Comparison of ENCODE assay signal across 10 cellular contexts in the genomic region with DNA sequence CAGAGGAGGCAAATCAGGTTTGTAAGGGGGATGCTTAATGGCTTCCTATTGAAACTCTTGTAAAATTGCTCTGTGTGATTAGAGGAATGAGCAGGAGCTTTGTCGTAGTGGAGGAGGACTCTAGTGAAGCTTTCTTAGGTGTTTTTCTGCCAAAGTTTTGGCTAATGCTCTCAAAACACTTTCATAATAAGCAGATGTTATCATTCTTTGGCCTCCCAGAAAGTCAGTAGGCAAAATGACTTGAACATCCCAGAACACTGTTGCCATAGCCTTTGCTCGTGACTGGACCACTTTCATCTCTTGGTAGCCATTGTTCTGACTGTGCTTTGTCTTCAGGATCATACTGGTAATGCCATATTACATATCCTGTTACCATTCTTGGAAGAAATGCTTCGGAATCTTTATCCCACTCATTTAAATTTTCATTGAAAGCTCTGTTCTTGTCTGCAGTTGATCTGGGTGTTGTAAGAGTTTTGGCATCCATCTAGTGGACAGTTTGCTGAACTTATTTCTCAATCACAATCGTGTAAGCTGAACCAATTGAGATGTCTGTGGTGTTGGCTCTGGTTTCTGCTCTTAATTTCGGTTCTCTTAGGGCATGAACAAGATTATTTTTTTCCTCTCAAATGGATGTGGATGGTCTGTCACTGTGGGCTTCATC.
DNase-seq lines count a peak whose midpoint lies in the region; ATAC-seq and TF ChIP-seq lines count a peak whose summit lies in the region.
"Had no signal": no experiment of that assay in that cellular context is flagged by ENCODE, and none has a peak within 500 bp of the region (broad histone marks: within the 10 kb centered on the region; RNA-seq: fewer than 3 reads in every experiment).

No MANE protein-coding gene starts in this region.

- WGBS in GM23248 (ENCODE audit: low coverage in 1 of 2, low lambda C conversion rate in 2 of 2, missing lambda C conversion rate in 2 of 2), 2 experiments: 12 to 17% methylated on average over 5 of the region's 5 CpGs
- 25% methylated on average over 5 of the region's 5 CpGs for WGBS in right lobe of liver (ENCODE audit: insufficient coverage, low coverage, low lambda C conversion rate, missing lambda C conversion rate)

- H2AFZ ChIP-seq in GM23248: no peak overlapping the region

- peaks cover 4% of the 10 kb centered on the region; the same call in 1 of the 2 replicates for H3K4me1 ChIP-seq in BE2C
- no peaks in the 10 kb centered on the region for H3K4me1 ChIP-seq in GM23248 (ENCODE audit: insufficient read depth)
- H3K4me1 ChIP-seq in adipocyte (ENCODE audit: control insufficient read depth, insufficient read depth, low read length): peaks cover 22% of the 10 kb centered on the region
- H3K4me1 ChIP-seq in right lobe of liver: peaks cover 0 to 42% (median 6%) of the 10 kb centered on the region in 4 donors

- no peaks in the 10 kb centered on the region for H3K27me3 Mint-ChIP-seq in activated T-helper 17 cell treated with anti-CD3 and anti-CD28 coated beads, Interleukin-2, amount 50 U/mL, for 72 hours

- in situ Hi-C loops in GM23248 (cut with MboI): no loop called here

- H3K4me1 Mint-ChIP-seq in activated T-helper 17 cell treated with anti-CD3 and anti-CD28 coated beads, Interleukin-2, amount 50 U/mL, for 72 hours: no peaks in the 10 kb centered on the region

- no peaks in the 10 kb centered on the region for H3K9me2 ChIP-seq in GM23248 (ENCODE audit: insufficient read depth)

- H3K36me3 ChIP-seq in BE2C (no peaks in the 10 kb centered on the region), GM23248 (ENCODE audit: low read depth) (peaks cover 7% of the 10 kb centered on the region; the same call in 1 of the 2 replicates), adipocyte (ENCODE audit: control insufficient read depth, insufficient read depth, low read length, severe bottlenecking) (no peaks in the 10 kb centered on the region), right lobe of liver (no peaks in the 10 kb centered on the region)

- H3K9ac ChIP-seq in GM23248 (no peak overlapping the region), adipocyte (ENCODE audit: low read length) (no peak overlapping the region)

- H3K27ac Mint-ChIP-seq in activated T-helper 17 cell treated with anti-CD3 and anti-CD28 coated beads, Interleukin-2, amount 50 U/mL, for 72 hours: no peak overlapping the region

- H3K9me3 Mint-ChIP-seq in activated T-helper 17 cell treated with anti-CD3 and anti-CD28 coated beads, Interleukin-2, amount 50 U/mL, for 72 hours: peaks cover 8% of the 10 kb centered on the region

- H3K9me3 ChIP-seq in BE2C (no peaks in the 10 kb centered on the region; the same call in 1 of the 2 replicates), GM23248 (ENCODE audit: low read depth) (no peaks in the 10 kb centered on the region), adipocyte (ENCODE audit: control insufficient read depth, low read length) (peaks cover 12% of the 10 kb centered on the region), right lobe of liver (peaks cover 0 to 5% (median 0%) of the 10 kb centered on the region in 4 donors)

- H3K27me3 ChIP-seq in BE2C (no peaks in the 10 kb centered on the region), GM23248 (replicated peaks; ENCODE audit: insufficient read depth) (no peaks in the 10 kb centered on the region), adipocyte (replicated peaks; ENCODE audit: control insufficient read depth, insufficient read depth, low read length) (no peaks in the 10 kb centered on the region), right lobe of liver (no peaks in the 10 kb centered on the region)

- intact Hi-C loops in right lobe of liver (cut with DNase I): no loop called here

- peak; percentile 45 for TF ChIP-seq CTCF in BE2C (IDR thresholded peaks at IDR 0.05; ENCODE audit: low read depth, low read length)
- TF ChIP-seq CTCF in right lobe of liver (IDR thresholded peaks at IDR 0.05): peak in 3 of 4 donors; percentile 26 to 35 (median 29)

- H4K20me1 ChIP-seq in GM23248 (ENCODE audit: insufficient read depth): no peaks in the 10 kb centered on the region

- no peaks in the 10 kb centered on the region for H3K79me2 ChIP-seq in GM23248 (ENCODE audit: insufficient read depth)

- TF ChIP-seq POLR2A in right lobe of liver (IDR thresholded peaks at IDR 0.05) (no peak), erythroblast (IDR thresholded peaks at IDR 0.05; ENCODE audit: low read length) (no peak)

- peak; percentile 80 to 86 (median 81) for ATAC-seq in right lobe of liver
- ATAC-seq in activated T-helper 17 cell treated with anti-CD3 and anti-CD28 coated beads, Interleukin-2, amount 50 U/mL, for 72 hours (replicated peaks): no peak
- ATAC-seq in GM19467 (IDR thresholded peaks at IDR 0.05; ENCODE audit: unreplicated experiment): no peak
- no peak for ATAC-seq in GM19452 (IDR thresholded peaks at IDR 0.05; ENCODE audit: unreplicated experiment)

- H3K4me3 ChIP-seq in BE2C (ENCODE audit: low read depth, low read length): no peak overlapping the region
- H3K4me3 ChIP-seq in GM23248: no peak overlapping the region
- peak overlapping the region; percentile 50 for H3K4me3 ChIP-seq in adipocyte (ENCODE audit: low read length)
- peak overlapping the region in 1 of 3 donors; percentile 2 for H3K4me3 ChIP-seq in right lobe of liver
- H3K4me3 ChIP-seq: skin epidermis had no signal

- DNase-seq in BE2C (no peak), GM23248 (peak; percentile 47), adipocyte (ENCODE audit: low read depth) (peak; percentile 16), right lobe of liver (peak in 1 of 3 donors; percentile 50), erythroblast (lab: John Stamatoyannopoulos, UW) (no peak)
- DNase-seq: COR-L47 had no signal

- no peaks in the 10 kb centered on the region for H3F3A ChIP-seq in GM23248 (ENCODE audit: insufficient read depth)

- H3K27ac ChIP-seq in GM23248 (no peak overlapping the region), right lobe of liver (peak overlapping the region; percentile 17 to 61 (median 56))
- H3K27ac ChIP-seq: skin epidermis had no signal

- H3K4me2 ChIP-seq in GM23248 (ENCODE audit: unreplicated experiment): peak overlapping the region; percentile 2

- H3K4me3 Mint-ChIP-seq in activated T-helper 17 cell treated with anti-CD3 and anti-CD28 coated beads, Interleukin-2, amount 50 U/mL, for 72 hours: no peak overlapping the region

- H3K36me3 Mint-ChIP-seq in activated T-helper 17 cell treated with anti-CD3 and anti-CD28 coated beads, Interleukin-2, amount 50 U/mL, for 72 hours (ENCODE audit: low read depth): peaks cover 6% of the 10 kb centered on the region

Comparison
In these comparisons a context has a peak if more than half of its experiments do, and no peak if none do; other contexts are left out.
1. DNase-seq: peak in GM23248 (single experiment) and adipocyte (single experiment); none in BE2C (single experiment) and erythroblast (0 of 2).
2. ATAC-seq: peak in right lobe of liver (4 of 4); none in activated T-helper 17 cell treated with anti-CD3 and anti-CD28 coated beads, Interleukin-2, amount 50 U/mL, for 72 hours (single experiment), GM19467 (single experiment) and GM19452 (single experiment).